ENCODE assay signal across 36 cellular contexts in genomic region chr13:109833071-109833470, GRCh38.
"Had no signal": no experiment of that assay in that cellular context is flagged by ENCODE, and none has a peak within 500 bp of the region (broad histone marks: within the 10 kb centered on the region; RNA-seq: fewer than 3 reads in every experiment).

No MANE protein-coding gene starts in this region.

- DNase-seq: Karpas-422, Kasumi-1, MG63, MM.1S, MV-4-11, NCI-H1048, NCI-H1092, NCI-H1092 treated with DMSO at 0.1 percent for 48 hours, NCI-H1105, NCI-H1105 treated with DMSO at 0.1 percent for 48 hours, NCI-H1417, NCI-H1417 treated with DMSO at 0.1 percent for 48 hours, NCI-H1436, NCI-H1436 treated with DMSO at 0.1 percent for 48 hours, NCI-H146, NCI-H1694, NCI-H1694 treated with DMSO at 0.1 percent for 48 hours, NCI-H187, NCI-H187 treated with DMSO at 0.1 percent for 48 hours, NCI-H1930, NCI-H2029, NCI-H2029 treated with DMSO at 0.1 percent for 48 hours, NCI-H2081, NCI-H2081 treated with DMSO at 0.1 percent for 48 hours, NCI-H2107, NCI-H2171, NCI-H2171 treated with DMSO at 0.1 percent for 48 hours, NCI-H2227 treated with DMSO at 0.1 percent for 48 hours, NCI-H226, NCI-H345, NCI-H446, NCI-H446 treated with DMSO at 0.1 percent for 48 hours, NCI-H510A, NCI-H510A treated with DMSO at 0.1 percent for 48 hours, NCI-H524, NCI-H524 treated with DMSO at 0.1 percent for 48 hours had no signal

- H3K36me3 ChIP-seq: MG63 had no signal

- H3K4me3 ChIP-seq: MG63 had no signal

- H3K9me3 ChIP-seq: MG63 had no signal
